ENCODE assay signal across 8 cellular contexts in genomic region chr4:1684756-1685603, GRCh38. TPM values are rescaled to one million over a fixed set of nuclear protein-coding genes. Genes with fewer than 3 reads are reported as not detected.
DNase-seq lines count a peak whose midpoint lies in the region; ATAC-seq lines count a peak whose summit lies in the region.

No MANE protein-coding gene starts in this region.

- H3K4me3 Mint-ChIP-seq in activated CD8-positive, alpha-beta memory T cell treated with anti-CD3 and anti-CD28 coated beads, Interleukin-2, amount 10 ng/mL, durations not matched to agents 7 days and 5 days = peak overlapping the region; percentile 48
- H3K4me3 Mint-ChIP-seq in activated T-helper 1 cell treated with anti-CD3 and anti-CD28 coated beads, Interleukin-12 subunit alpha, Interleukin-12 subunit beta, Interleukin-2, Interleukin-4 antibody, amounts not matched to agents 30 ng/mL and 10 ng/mL and 1 ng/mL, durations not matched to agents 14 hours and 24 hours and 36 hours = peak overlapping the region; percentile 54

- peaks cover 9% of the 10 kb centered on the region for H3K4me1 Mint-ChIP-seq in activated CD8-positive, alpha-beta memory T cell treated with anti-CD3 and anti-CD28 coated beads, Interleukin-2, amount 10 ng/mL, durations not matched to agents 7 days and 5 days
- peaks cover 12% of the 10 kb centered on the region for H3K4me1 Mint-ChIP-seq in activated T-helper 1 cell treated with anti-CD3 and anti-CD28 coated beads, Interleukin-12 subunit alpha, Interleukin-12 subunit beta, Interleukin-2, Interleukin-4 antibody, amounts not matched to agents 30 ng/mL and 10 ng/mL and 1 ng/mL, durations not matched to agents 14 hours and 24 hours and 36 hours (ENCODE audit: low read depth)

- peaks cover 13% of the 10 kb centered on the region for H3K27me3 Mint-ChIP-seq in activated CD8-positive, alpha-beta memory T cell treated with anti-CD3 and anti-CD28 coated beads, Interleukin-2, amount 10 ng/mL, durations not matched to agents 7 days and 5 days
- H3K27me3 Mint-ChIP-seq in activated T-helper 1 cell treated with anti-CD3 and anti-CD28 coated beads, Interleukin-12 subunit alpha, Interleukin-12 subunit beta, Interleukin-2, Interleukin-4 antibody, amounts not matched to agents 30 ng/mL and 10 ng/mL and 1 ng/mL, durations not matched to agents 14 hours and 24 hours and 36 hours (ENCODE audit: insufficient read depth) = peaks cover 2% of the 10 kb centered on the region

- no peaks in the 10 kb centered on the region for H3K27me3 ChIP-seq in subcutaneous abdominal adipose tissue (ENCODE audit: control insufficient read depth in 5 of 5, insufficient read depth in 4 of 5, low read length in 5 of 5)

- intact Hi-C loops in activated T-helper 1 cell treated with anti-CD3 and anti-CD28 coated beads, Interleukin-12 subunit alpha, Interleukin-12 subunit beta, Interleukin-2, Interleukin-4 antibody, amounts not matched to agents 30 ng/mL and 10 ng/mL and 1 ng/mL, durations not matched to agents 14 hours and 24 hours and 36 hours (cut with micrococcal nuclease) = loop anchor here (1.0 to 10.0 kb wide), 8 partner anchors 27 to 1387 kb away; partner anchors contain the start of genes HAUS3, HTT, HTT-AS and NSD2

- H3K4me1 ChIP-seq in subcutaneous abdominal adipose tissue (ENCODE audit: control insufficient read depth in 5 of 5, insufficient read depth in 5 of 5, low read length in 5 of 5) = peaks cover 0 to 22% (median 21%) of the 10 kb centered on the region in 5 donors

- DNase-seq in activated CD8-positive, alpha-beta memory T cell treated with anti-CD3 and anti-CD28 coated beads, Interleukin-2, amount 10 ng/mL, durations not matched to agents 7 days and 5 days = peak; percentile 46
- DNase-seq in activated CD8-positive, alpha-beta memory T cell treated with anti-CD3 and anti-CD28 coated beads, Interleukin-2, amount 50 U/mL, for 48 hours = no peak
- DNase-seq in activated T-helper 1 cell treated with anti-CD3 and anti-CD28 coated beads, Interleukin-12 subunit alpha, Interleukin-12 subunit beta, Interleukin-2, Interleukin-4 antibody, amounts not matched to agents 30 ng/mL and 10 ng/mL and 1 ng/mL, durations not matched to agents 14 hours and 24 hours and 36 hours (ENCODE audit: low spot score) = no peak
- no peak for DNase-seq in mucosa of gallbladder (ENCODE audit: low spot score)
- DNase-seq in epidermal melanocyte (ENCODE audit: insufficient read length, low spot score) = no peak

- peak overlapping the region in 3 of 5 donors; percentile 53 to 75 (median 62) for H3K9ac ChIP-seq in subcutaneous abdominal adipose tissue (ENCODE audit: low read length in 5 of 5)

- H3K27ac ChIP-seq in subcutaneous abdominal adipose tissue (ENCODE audit: low read depth, low read length) = no peak overlapping the region

- H3K4me3 ChIP-seq in iPS-18c (ENCODE audit: insufficient read depth, low read depth, low read length) (peak overlapping the region; percentile 34; the same call in 1 of the 2 replicates), subcutaneous abdominal adipose tissue (ENCODE audit: low read depth in 1 of 5, low read length in 5 of 5) (peak overlapping the region in 4 of 5 donors; percentile 52 to 70 (median 60))

- peaks cover 4% of the 10 kb centered on the region for H3K9me3 ChIP-seq in iPS-18c (ENCODE audit: control insufficient read depth, insufficient read depth, low read length)
- no peaks in the 10 kb centered on the region for H3K9me3 ChIP-seq in subcutaneous abdominal adipose tissue (ENCODE audit: control insufficient read depth in 5 of 5, low read length in 5 of 5)

- peaks cover 8% of the 10 kb centered on the region for H3K36me3 Mint-ChIP-seq in activated CD8-positive, alpha-beta memory T cell treated with anti-CD3 and anti-CD28 coated beads, Interleukin-2, amount 10 ng/mL, durations not matched to agents 7 days and 5 days
- H3K36me3 Mint-ChIP-seq in activated T-helper 1 cell treated with anti-CD3 and anti-CD28 coated beads, Interleukin-12 subunit alpha, Interleukin-12 subunit beta, Interleukin-2, Interleukin-4 antibody, amounts not matched to agents 30 ng/mL and 10 ng/mL and 1 ng/mL, durations not matched to agents 14 hours and 24 hours and 36 hours (ENCODE audit: low read depth) = peaks cover 11% of the 10 kb centered on the region

- H3K9me3 Mint-ChIP-seq in activated CD8-positive, alpha-beta memory T cell treated with anti-CD3 and anti-CD28 coated beads, Interleukin-2, amount 10 ng/mL, durations not matched to agents 7 days and 5 days (ENCODE audit: low read depth) = no peaks in the 10 kb centered on the region
- H3K9me3 Mint-ChIP-seq in activated T-helper 1 cell treated with anti-CD3 and anti-CD28 coated beads, Interleukin-12 subunit alpha, Interleukin-12 subunit beta, Interleukin-2, Interleukin-4 antibody, amounts not matched to agents 30 ng/mL and 10 ng/mL and 1 ng/mL, durations not matched to agents 14 hours and 24 hours and 36 hours = no peaks in the 10 kb centered on the region

- H3K36me3 ChIP-seq in subcutaneous abdominal adipose tissue (ENCODE audit: control insufficient read depth in 5 of 5, insufficient read depth in 5 of 5, low read length in 5 of 5) = no peaks in the 10 kb centered on the region

- CTCF ChIA-PET in activated CD8-positive, alpha-beta memory T cell treated with anti-CD3 and anti-CD28 coated beads, Interleukin-2, amount 10 ng/mL, durations not matched to agents 7 days and 5 days (lab: Charles Lee) = no interaction called here

- no peak overlapping the region for H3K27ac Mint-ChIP-seq in activated CD8-positive, alpha-beta memory T cell treated with anti-CD3 and anti-CD28 coated beads, Interleukin-2, amount 10 ng/mL, durations not matched to agents 7 days and 5 days
- H3K27ac Mint-ChIP-seq in activated T-helper 1 cell treated with anti-CD3 and anti-CD28 coated beads, Interleukin-12 subunit alpha, Interleukin-12 subunit beta, Interleukin-2, Interleukin-4 antibody, amounts not matched to agents 30 ng/mL and 10 ng/mL and 1 ng/mL, durations not matched to agents 14 hours and 24 hours and 36 hours = no peak overlapping the region

- ATAC-seq in activated CD8-positive, alpha-beta memory T cell treated with anti-CD3 and anti-CD28 coated beads, Interleukin-2, amount 10 ng/mL, durations not matched to agents 7 days and 5 days = no peak
- no peak for ATAC-seq in GM18909 (IDR thresholded peaks at IDR 0.05; ENCODE audit: poor library complexity, unreplicated experiment)

RNA-seq across cellular contexts. Expression of gene FAM53A, which starts 0.9 kb away (rescaled TPM):
- 1 to 10 TPM in 1 of 2 experiments, under 1 TPM in 1; 0.23 to 1.6 TPM for total RNA-seq in activated CD8-positive, alpha-beta memory T cell treated with anti-CD3 and anti-CD28 coated beads, Interleukin-2, amount 10 ng/mL, durations not matched to agents 7 days and 5 days
- total RNA-seq in activated T-helper 1 cell treated with anti-CD3 and anti-CD28 coated beads, Interleukin-12 subunit alpha, Interleukin-12 subunit beta, Interleukin-2, Interleukin-4 antibody, amounts not matched to agents 30 ng/mL and 10 ng/mL and 1 ng/mL, durations not matched to agents 14 hours and 24 hours and 36 hours = 2.5 and 5.5 TPM in 2 replicates
- total RNA-seq in mucosa of gallbladder = 1.6 TPM

RNA-seq across cellular contexts. Expression of gene SLBP, which starts 27.1 kb away (rescaled TPM):
- total RNA-seq in activated CD8-positive, alpha-beta memory T cell treated with anti-CD3 and anti-CD28 coated beads, Interleukin-2, amount 10 ng/mL, durations not matched to agents 7 days and 5 days = 100 to 1,000 TPM; 133 to 137 TPM
- total RNA-seq in activated T-helper 1 cell treated with anti-CD3 and anti-CD28 coated beads, Interleukin-12 subunit alpha, Interleukin-12 subunit beta, Interleukin-2, Interleukin-4 antibody, amounts not matched to agents 30 ng/mL and 10 ng/mL and 1 ng/mL, durations not matched to agents 14 hours and 24 hours and 36 hours = 136 and 140 TPM in 2 replicates
- 26.4 TPM for total RNA-seq in mucosa of gallbladder

RNA-seq across cellular contexts. Expression of gene TMEM129, which starts 36.1 kb away (rescaled TPM):
- 10 to 100 TPM; 22.5 to 24.7 TPM for total RNA-seq in activated CD8-positive, alpha-beta memory T cell treated with anti-CD3 and anti-CD28 coated beads, Interleukin-2, amount 10 ng/mL, durations not matched to agents 7 days and 5 days
- total RNA-seq in activated T-helper 1 cell treated with anti-CD3 and anti-CD28 coated beads, Interleukin-12 subunit alpha, Interleukin-12 subunit beta, Interleukin-2, Interleukin-4 antibody, amounts not matched to agents 30 ng/mL and 10 ng/mL and 1 ng/mL, durations not matched to agents 14 hours and 24 hours and 36 hours = 27.4 and 28.4 TPM in 2 replicates
- 60.5 TPM for total RNA-seq in mucosa of gallbladder

RNA-seq across cellular contexts. Expression of gene TACC3, which starts 36.3 kb away (rescaled TPM):
- total RNA-seq in activated CD8-positive, alpha-beta memory T cell treated with anti-CD3 and anti-CD28 coated beads, Interleukin-2, amount 10 ng/mL, durations not matched to agents 7 days and 5 days = 100 to 1,000 TPM; 246 to 315 TPM
- 134 and 139 TPM in 2 replicates for total RNA-seq in activated T-helper 1 cell treated with anti-CD3 and anti-CD28 coated beads, Interleukin-12 subunit alpha, Interleukin-12 subunit beta, Interleukin-2, Interleukin-4 antibody, amounts not matched to agents 30 ng/mL and 10 ng/mL and 1 ng/mL, durations not matched to agents 14 hours and 24 hours and 36 hours
- 16.2 TPM for total RNA-seq in mucosa of gallbladder
